Comparison of ENCODE assay signal across 10 cellular contexts in the genomic region with DNA sequence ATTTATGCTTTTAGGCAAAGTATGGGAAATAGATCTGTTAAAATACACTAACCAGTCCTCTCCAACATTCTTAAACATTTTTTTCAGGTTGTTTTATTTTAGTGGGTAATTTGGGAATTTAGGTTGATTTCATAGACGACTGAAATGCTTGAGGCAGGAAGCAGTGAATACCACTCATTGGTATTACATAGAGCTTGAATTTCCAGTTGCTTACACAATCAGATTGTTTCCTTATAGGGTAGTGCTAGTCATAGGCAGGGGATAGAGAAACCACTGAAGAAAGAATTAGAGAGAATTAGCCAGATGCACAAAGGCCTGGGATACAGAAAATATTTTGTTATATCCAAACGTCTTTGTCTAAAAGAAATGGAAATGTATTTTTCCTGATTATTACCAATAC. TPM values are rescaled to one million over a fixed set of nuclear protein-coding genes. Genes with fewer than 3 reads are reported as not detected.
DNase-seq lines count a peak whose midpoint lies in the region; ATAC-seq and TF ChIP-seq lines count a peak whose summit lies in the region.
"Had no signal": no experiment of that assay in that cellular context is flagged by ENCODE, and none has a peak within 500 bp of the region (broad histone marks: within the 10 kb centered on the region; RNA-seq: fewer than 3 reads in every experiment).

No MANE protein-coding gene starts in this region.

- TF ChIP-seq EP300 in sigmoid colon (IDR thresholded peaks at IDR 0.05), result no peak

- H3K79me2 ChIP-seq in fibroblast of lung (ENCODE audit: control insufficient read depth, insufficient read depth, low read length), result no peaks in the 10 kb centered on the region
- H3K79me2 ChIP-seq in MM.1S (ENCODE audit: low read length), result no peaks in the 10 kb centered on the region

- H2AFZ ChIP-seq in fibroblast of lung (ENCODE audit: low read length), result no peak overlapping the region
- H2AFZ ChIP-seq in MM.1S (ENCODE audit: low read length), result no peak overlapping the region

- H3K27ac ChIP-seq in fibroblast of lung (ENCODE audit: insufficient read depth, low read length), result peak overlapping the region; percentile 47
- peak overlapping the region; percentile 40 to 78 (median 68) for H3K27ac ChIP-seq in sigmoid colon
- no peak overlapping the region for H3K27ac ChIP-seq in MM.1S (ENCODE audit: low read length)
- no peak overlapping the region for H3K27ac ChIP-seq in testis

- no peak overlapping the region for H3K9ac ChIP-seq in fibroblast of lung (ENCODE audit: insufficient read depth, low read length)
- H3K9ac ChIP-seq in MM.1S (ENCODE audit: low read length), result no peak overlapping the region

- H3K4me1 ChIP-seq in fibroblast of lung (ENCODE audit: control insufficient read depth, extremely low read depth, insufficient read depth, low read length), result peaks cover 10% of the 10 kb centered on the region
- peaks cover 0 to 34% (median 20%) of the 10 kb centered on the region in 4 donors for H3K4me1 ChIP-seq in sigmoid colon
- H3K4me1 ChIP-seq in MM.1S (ENCODE audit: low read length), result no peaks in the 10 kb centered on the region
- no peaks in the 10 kb centered on the region for H3K4me1 ChIP-seq in testis

- no peaks in the 10 kb centered on the region for H3K9me2 ChIP-seq in MM.1S (replicated peaks; ENCODE audit: insufficient read depth, low read length)

- no peak for ATAC-seq in HG03196 (IDR thresholded peaks at IDR 0.05; ENCODE audit: unreplicated experiment)

- H3K4me3 ChIP-seq in fibroblast of lung (replicated peaks in 1 of 4; ENCODE audit: control extremely low read depth in 1 of 4, insufficient read depth in 1 of 4, low read depth in 3 of 4, low read length in 4 of 4) (no peak overlapping the region), sigmoid colon (no peak overlapping the region), MM.1S (ENCODE audit: low read length) (no peak overlapping the region), testis (no peak overlapping the region)

- H3K27me3 ChIP-seq in fibroblast of lung (ENCODE audit: control insufficient read depth, insufficient read depth, low read length), result no peaks in the 10 kb centered on the region
- no peaks in the 10 kb centered on the region for H3K27me3 ChIP-seq in sigmoid colon
- H3K27me3 ChIP-seq in MM.1S (replicated peaks; ENCODE audit: insufficient read depth, low read length), result no peaks in the 10 kb centered on the region
- no peaks in the 10 kb centered on the region for H3K27me3 ChIP-seq in testis

- DNase-seq in GM04504 (ENCODE audit: low read depth), result peak; percentile 69
- peak; percentile 85 for DNase-seq in RPMI7951 (ENCODE audit: low read depth)
- DNase-seq in fibroblast of lung (ENCODE audit: low read depth in 2 of 2), result peak; percentile 95 to 97
- no peak for DNase-seq in sigmoid colon
- no peak for DNase-seq in MM.1S
- DNase-seq in testis, result no peak
- no peak for DNase-seq in NCI-H2081 (lab: John Stamatoyannopoulos, UW)
- DNase-seq: naive B cell, NCI-H2029 treated with DMSO at 0.1 percent for 48 hours had no signal

- H3F3A ChIP-seq in MM.1S (ENCODE audit: insufficient read depth, low read length), result no peaks in the 10 kb centered on the region

- TF ChIP-seq POLR2A in sigmoid colon (IDR thresholded peaks at IDR 0.05) (no peak), testis (IDR thresholded peaks at IDR 0.05) (no peak)

- WGBS in sigmoid colon, 2 donors, result 39 to 50% methylated on average over 2 of the region's 2 CpGs
- WGBS in testis, 2 donors, result 54 to 72% methylated on average over 2 of the region's 2 CpGs

- H4K20me1 ChIP-seq in fibroblast of lung (ENCODE audit: control insufficient read depth, extremely low read depth, insufficient read depth, low read length) (no peaks in the 10 kb centered on the region), MM.1S (ENCODE audit: insufficient read depth, low read length) (no peaks in the 10 kb centered on the region)

- no peak for TF ChIP-seq CTCF in fibroblast of lung (conservative IDR thresholded peaks at IDR 0.05 in 1 of 2, IDR thresholded peaks at IDR 0.05 in 1 of 2; ENCODE audit: low read depth in 1 of 2, low read length in 2 of 2)
- no peak for TF ChIP-seq CTCF in sigmoid colon (IDR thresholded peaks at IDR 0.05)
- no peak for TF ChIP-seq CTCF in MM.1S (IDR thresholded peaks at IDR 0.05; ENCODE audit: low read length)
- TF ChIP-seq CTCF in testis (IDR thresholded peaks at IDR 0.05), result no peak

- no peak overlapping the region for H3K4me2 ChIP-seq in fibroblast of lung (ENCODE audit: extremely low read depth, insufficient read depth, low read length)
- H3K4me2 ChIP-seq in MM.1S (ENCODE audit: low read depth, low read length), result no peak overlapping the region

- H3K36me3 ChIP-seq in fibroblast of lung (ENCODE audit: control insufficient read depth, insufficient read depth, low read length) (peaks cover 5% of the 10 kb centered on the region), sigmoid colon (peaks cover 0 to 68% (median 21%) of the 10 kb centered on the region in 4 donors), MM.1S (replicated peaks; ENCODE audit: insufficient read depth, low read length) (no peaks in the 10 kb centered on the region), testis (ENCODE audit: low read depth, missing control alignments) (no peaks in the 10 kb centered on the region)

- intact Hi-C loops in sigmoid colon (cut with DNase I), result no loop called here
- intact Hi-C loops in testis (cut with DNase I; ENCODE audit: low total_unique reads), result no loop called here

- H3K9me3 ChIP-seq in fibroblast of lung (ENCODE audit: control insufficient read depth, insufficient read depth, low read depth, low read length) (no peaks in the 10 kb centered on the region), sigmoid colon (no peaks in the 10 kb centered on the region), MM.1S (replicated peaks; ENCODE audit: insufficient read depth, low read length) (no peaks in the 10 kb centered on the region), testis (no peaks in the 10 kb centered on the region)

RNA-seq across cellular contexts. Expression of a gene that starts 23.9 kb away (rescaled TPM):
- 0.36 TPM in 1 of 2 replicates, not detected in the other for total RNA-seq in RPMI7951 (2014; rRNA removed; shearing (Covaris generic))
- total RNA-seq in fibroblast of lung, result under 0.01 and 0.17 TPM in 2 replicates
- polyA plus RNA-seq in fibroblast of lung, result 0.01 and 0.08 TPM in 2 replicates
- polyA plus RNA-seq in fibroblast of lung (2012), result not detected in 2 replicates
- polyA minus RNA-seq in fibroblast of lung (ENCODE audit: low replicate concordance), result not detected in 2 replicates
- total RNA-seq in sigmoid colon, result 100 to 1,000 TPM in 3 of 4 donors, 10 to 100 TPM in 1; 41.5 to 158 (median 133) TPM
- 10 to 100 TPM; 21.3 to 29.4 (median 22.7) TPM for polyA plus RNA-seq in sigmoid colon
- total RNA-seq in testis, result 1 to 10 TPM; 4.6 to 7.5 TPM
- 24.1 TPM for polyA plus RNA-seq in testis (ENCODE audit: insufficient read depth, low read depth, low replicate concordance)

RNA-seq across cellular contexts. Expression of a gene that starts 51.3 kb away (rescaled TPM):
- 29.8 and 30.5 TPM in 2 replicates for total RNA-seq in RPMI7951 (2014; rRNA removed; shearing (Covaris generic))
- total RNA-seq in fibroblast of lung (26.2 and 32.5 TPM in 2 replicates), sigmoid colon (10 to 100 TPM; 19.7 to 30.3 (median 26.5) TPM), testis (10 to 100 TPM; 63.1 to 91.3 TPM)
- polyA plus RNA-seq in fibroblast of lung (29.6 and 43.5 TPM in 2 replicates), sigmoid colon (10 to 100 TPM; 13.1 to 22.8 (median 21.3) TPM), testis (ENCODE audit: insufficient read depth, low read depth, low replicate concordance) (172 TPM)
- polyA plus RNA-seq in fibroblast of lung (2012), result 31.4 and 43.3 TPM in 2 replicates
- polyA minus RNA-seq in fibroblast of lung (ENCODE audit: low replicate concordance), result 1.9 and 2.5 TPM in 2 replicates

Comparison
In these comparisons a context has a peak if more than half of its experiments do, and no peak if none do; other contexts are left out.
1. DNase-seq: peak in GM04504 (single experiment), RPMI7951 (single experiment) and fibroblast of lung (2 of 2); none in sigmoid colon (single experiment), MM.1S (single experiment), testis (single experiment) and NCI-H2081 (0 of 2).
2. H3K27ac ChIP-seq: peak in fibroblast of lung (single experiment) and sigmoid colon (4 of 4); none in MM.1S (single experiment) and testis (0 of 2).
3. RNA of a gene that starts 23.9 kb away (total RNA-seq): 41.5 to 158 TPM in sigmoid colon; 4.6 to 7.5 TPM in testis, 0.36 TPM in RPMI7951 and under 0.01 to 0.17 TPM in fibroblast of lung; every median in the first group is over 4 times any median in the second.